ENCODE assay signal across 21 cellular contexts in the genomic region with DNA sequence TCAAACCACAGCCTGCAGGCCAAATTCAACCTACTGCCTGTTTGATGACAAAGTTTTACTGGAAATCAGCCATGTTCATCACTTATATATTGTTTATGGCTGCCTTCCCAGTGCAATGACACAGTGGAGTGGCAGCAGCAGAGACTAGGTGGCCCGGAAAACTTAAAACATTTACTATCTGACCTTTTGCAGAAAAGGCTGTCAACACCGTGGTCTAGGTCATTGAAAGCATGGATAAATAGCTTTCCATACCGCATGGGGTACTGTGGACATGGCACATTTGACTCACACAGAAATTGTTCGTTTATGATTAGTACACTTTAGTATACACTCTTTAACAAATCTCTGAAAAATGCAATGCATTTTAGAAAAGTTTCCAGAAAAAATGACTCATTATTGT.
A peak's percentile ranks its signal among the peaks of the same experiment; 100 is the strongest.
DNase-seq lines count a peak whose midpoint lies in the region; ATAC-seq and TF ChIP-seq lines count a peak whose summit lies in the region.
"Had no signal": no experiment of that assay in that cellular context is flagged by ENCODE, and none has a peak within 500 bp of the region (broad histone marks: within the 10 kb centered on the region; RNA-seq: fewer than 3 reads in every experiment).

No MANE protein-coding gene starts in this region.

- no peaks in the 10 kb centered on the region for H3K9me3 Mint-ChIP-seq in activated T-cell treated with anti-CD3 and anti-CD28 coated beads, Interleukin-2, amount 50 U/mL, for 24 hours
- H3K9me3 Mint-ChIP-seq: immature natural killer cell; naive thymus-derived CD8-positive, alpha-beta T cell; stimulated activated naive B cell treated with anti-CD40 and anti-IgM and Interleukin-4, amounts not matched to agents 10 μg/mL and 1 μg/mL and 100 μg/mL, for 72 hours; type B pancreatic cell had no signal

- ATAC-seq in GM18867 (IDR thresholded peaks at IDR 0.05; ENCODE audit: unreplicated experiment) = no peak
- ATAC-seq: activated CD4-positive, CD25-positive, alpha-beta regulatory T cell treated with anti-CD3 and anti-CD28 coated beads, Interleukin-2, amount 50 U/mL, for 24 hours; HCT116; naive thymus-derived CD8-positive, alpha-beta T cell; stimulated activated naive B cell treated with anti-CD40 and anti-IgM and Interleukin-4, amounts not matched to agents 10 μg/mL and 1 μg/mL and 100 μg/mL, for 72 hours had no signal

- H3K27ac ChIP-seq in SJSA1 = peak overlapping the region; percentile 13
- H3K27ac ChIP-seq: adrenal gland, colonic mucosa had no signal

- no peak overlapping the region for H3K27ac Mint-ChIP-seq in activated T-cell treated with anti-CD3 and anti-CD28 coated beads, Interleukin-2, amount 50 U/mL, for 24 hours
- H3K27ac Mint-ChIP-seq: immature natural killer cell; stimulated activated naive B cell treated with anti-CD40 and anti-IgM and Interleukin-4, amounts not matched to agents 10 μg/mL and 1 μg/mL and 100 μg/mL, for 72 hours; type B pancreatic cell had no signal

- H3K36me3 Mint-ChIP-seq in activated T-cell treated with anti-CD3 and anti-CD28 coated beads, Interleukin-2, amount 50 U/mL, for 24 hours (ENCODE audit: low read depth) = no peaks in the 10 kb centered on the region
- H3K36me3 Mint-ChIP-seq: type B pancreatic cell had no signal

- DNase-seq in HCEC 1CT = peak; percentile 78
- peak; percentile 54 to 62 for DNase-seq in SJSA1 (ENCODE audit: low read depth in 1 of 2, low spot score in 2 of 2)
- peak; percentile 30 for DNase-seq in epithelial cell of esophagus (ENCODE audit: low read depth)
- DNase-seq in skeletal muscle cell (ENCODE audit: low read depth) = peak; percentile 76
- no peak for DNase-seq in activated T-cell treated with anti-CD3 and anti-CD28 coated beads, Interleukin-2, amount 50 U/mL, for 24 hours
- DNase-seq in NCI-H2029 (lab: John Stamatoyannopoulos, UW) = no peak
- DNase-seq: adrenal gland; C1 segment of cervical spinal cord; colonic mucosa; head of caudate nucleus; immature natural killer cell; MM.1S; naive thymus-derived CD8-positive, alpha-beta T cell; NCI-H187 treated with DMSO at 0.1 percent for 48 hours; NCI-H510A; stimulated activated naive B cell treated with anti-CD40 and anti-IgM and Interleukin-4, amounts not matched to agents 10 μg/mL and 1 μg/mL and 100 μg/mL, for 72 hours; T-helper 2 cell had no signal

- no peaks in the 10 kb centered on the region for H3K27me3 Mint-ChIP-seq in activated T-cell treated with anti-CD3 and anti-CD28 coated beads, Interleukin-2, amount 50 U/mL, for 24 hours
- H3K27me3 Mint-ChIP-seq: naive thymus-derived CD8-positive, alpha-beta T cell; stimulated activated naive B cell treated with anti-CD40 and anti-IgM and Interleukin-4, amounts not matched to agents 10 μg/mL and 1 μg/mL and 100 μg/mL, for 72 hours; type B pancreatic cell had no signal

- no peaks in the 10 kb centered on the region for H3K27me3 ChIP-seq in SJSA1 (replicated peaks)
- H3K27me3 ChIP-seq: adrenal gland, colonic mucosa had no signal

- no peaks in the 10 kb centered on the region for H3K4me1 Mint-ChIP-seq in activated T-cell treated with anti-CD3 and anti-CD28 coated beads, Interleukin-2, amount 50 U/mL, for 24 hours (ENCODE audit: low read depth)
- H3K4me1 Mint-ChIP-seq: stimulated activated naive B cell treated with anti-CD40 and anti-IgM and Interleukin-4, amounts not matched to agents 10 μg/mL and 1 μg/mL and 100 μg/mL, for 72 hours had no signal

- no peak for TF ChIP-seq CTCF in epithelial cell of esophagus (IDR thresholded peaks at IDR 0.05; ENCODE audit: insufficient read depth, low read depth, low read length, missing control alignments)

- no peaks in the 10 kb centered on the region for H3K36me3 ChIP-seq in SJSA1
- H3K36me3 ChIP-seq: adrenal gland, colonic mucosa had no signal

- H3K4me3 ChIP-seq in SJSA1 = no peak overlapping the region
- H3K4me3 ChIP-seq in epithelial cell of esophagus (ENCODE audit: low read length) = no peak overlapping the region
- no peak overlapping the region for H3K4me3 ChIP-seq in skeletal muscle cell (ENCODE audit: low read depth, low read length)
- H3K4me3 ChIP-seq: adrenal gland, colonic mucosa had no signal

- no peak overlapping the region for H3K4me3 Mint-ChIP-seq in activated T-cell treated with anti-CD3 and anti-CD28 coated beads, Interleukin-2, amount 50 U/mL, for 24 hours
- H3K4me3 Mint-ChIP-seq: immature natural killer cell; naive thymus-derived CD8-positive, alpha-beta T cell; stimulated activated naive B cell treated with anti-CD40 and anti-IgM and Interleukin-4, amounts not matched to agents 10 μg/mL and 1 μg/mL and 100 μg/mL, for 72 hours; type B pancreatic cell had no signal

- H3K9me3 ChIP-seq in SJSA1 (replicated peaks) = no peaks in the 10 kb centered on the region
- H3K9me3 ChIP-seq: adrenal gland, colonic mucosa had no signal

- peaks cover 23% of the 10 kb centered on the region for H3K4me1 ChIP-seq in SJSA1 (replicated peaks)
- H3K4me1 ChIP-seq: adrenal gland, colonic mucosa had no signal

Comparison
In these comparisons a context has a peak if more than half of its experiments do, and no peak if none do; other contexts are left out.
1. DNase-seq: peak in HCEC 1CT (single experiment), SJSA1 (2 of 2), epithelial cell of esophagus (single experiment) and skeletal muscle cell (single experiment); none in activated T-cell treated with anti-CD3 and anti-CD28 coated beads, Interleukin-2, amount 50 U/mL, for 24 hours (single experiment) and NCI-H2029 (single experiment).